ENCODE assay signal across 13 cellular contexts in the genomic region with DNA sequence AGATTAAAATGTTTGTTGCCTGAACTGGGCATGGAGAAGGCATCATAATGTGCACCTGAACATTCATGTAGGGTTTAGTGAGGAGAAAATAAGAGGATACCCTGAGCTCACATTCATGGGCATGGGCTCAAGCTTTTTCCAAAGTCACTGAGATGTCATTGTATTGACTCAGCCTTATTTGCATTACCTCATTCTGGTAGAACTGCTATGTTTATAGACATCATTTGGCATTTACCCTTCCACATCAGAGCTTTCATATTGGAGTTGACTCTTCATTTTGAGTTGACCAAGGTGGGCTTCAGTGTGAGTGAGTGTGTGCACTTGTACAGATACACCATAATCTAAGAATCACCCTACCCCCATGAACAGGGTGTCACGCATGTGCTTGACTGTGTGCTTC.
A peak's percentile ranks its signal among the peaks of the same experiment; 100 is the strongest.
DNase-seq lines count a peak whose midpoint lies in the region; ATAC-seq and TF ChIP-seq lines count a peak whose summit lies in the region.
"Had no signal": no experiment of that assay in that cellular context is flagged by ENCODE, and none has a peak within 500 bp of the region (broad histone marks: within the 10 kb centered on the region; RNA-seq: fewer than 3 reads in every experiment).

No MANE protein-coding gene starts in this region.

- H3K27me3 ChIP-seq in stomach: no peaks in the 10 kb centered on the region
- H3K27me3 ChIP-seq: heart left ventricle, suprapubic skin had no signal

- H3K27ac Mint-ChIP-seq in natural killer cell: no peak overlapping the region
- H3K27ac Mint-ChIP-seq: CD4-positive, CD25-positive, alpha-beta regulatory T cell; WTC11 had no signal

- TF ChIP-seq CTCF in fibroblast of mammary gland (conservative IDR thresholded peaks at IDR 0.05; ENCODE audit: control insufficient read depth, insufficient read depth, low read depth, low read length) (no peak), stomach (IDR thresholded peaks at IDR 0.05) (no peak), natural killer cell (IDR thresholded peaks at IDR 0.05) (no peak)

- peaks cover 11 to 83% (median 36%) of the 10 kb centered on the region in 4 donors for H3K4me1 ChIP-seq in stomach

- no peak overlapping the region for H3K4me3 Mint-ChIP-seq in natural killer cell
- H3K4me3 Mint-ChIP-seq: CD4-positive, CD25-positive, alpha-beta regulatory T cell; WTC11 had no signal

- peak overlapping the region in 3 of 5 donors; percentile 53 to 81 (median 53) for H3K27ac ChIP-seq in stomach
- H3K27ac ChIP-seq: suprapubic skin had no signal

- TF ChIP-seq EP300 in stomach (IDR thresholded peaks at IDR 0.05): no peak

- H3K36me3 ChIP-seq in stomach: no peaks in the 10 kb centered on the region
- H3K36me3 ChIP-seq: heart left ventricle, suprapubic skin had no signal

- H3K9me3 Mint-ChIP-seq in natural killer cell: no peaks in the 10 kb centered on the region
- H3K9me3 Mint-ChIP-seq: WTC11 had no signal

- DNase-seq in EH (ENCODE audit: low read depth): peak; percentile 50
- DNase-seq in NCI-H526 treated with DMSO at 0.1 percent for 48 hours (lab: John Stamatoyannopoulos, UW): peak; percentile 43
- DNase-seq in fibroblast of mammary gland (ENCODE audit: low read depth): peak; percentile 49
- no peak for DNase-seq in stomach
- no peak for DNase-seq in left colon
- no peak for DNase-seq in natural killer cell
- DNase-seq: caudate nucleus; CD4-positive, CD25-positive, alpha-beta regulatory T cell; heart left ventricle; NCI-H2227 treated with DMSO at 0.1 percent for 48 hours had no signal

- 95 to 100% (median 100%) methylated on average over 1 of the region's 1 CpG for WGBS in stomach, 5 donors

- peaks cover 13 to 46% of the 10 kb centered on the region in 2 donors for H3K27me3 Mint-ChIP-seq in natural killer cell (ENCODE audit: low read depth in 2 of 2)

- intact Hi-C loops in stomach (cut with DNase I; ENCODE audit: low total_unique reads) (no loop called here), left colon (cut with DNase I, micrococcal nuclease) (no loop called here), natural killer cell (cut with micrococcal nuclease) (no loop called here)

- no peak for TF ChIP-seq POLR2A in stomach (IDR thresholded peaks at IDR 0.05)

- H3K4me3 ChIP-seq in fibroblast of mammary gland (ENCODE audit: control insufficient read depth, low read depth, low read length) (no peak overlapping the region), stomach (no peak overlapping the region)
- H3K4me3 ChIP-seq: heart left ventricle, suprapubic skin had no signal

- no peak for ATAC-seq in GM21528 (IDR thresholded peaks at IDR 0.05; ENCODE audit: low FRiP score, unreplicated experiment)
- no peak for ATAC-seq in left colon
- no peak for ATAC-seq in natural killer cell
- ATAC-seq: WTC11 had no signal

- H3K36me3 Mint-ChIP-seq in natural killer cell: no peaks in the 10 kb centered on the region
- H3K36me3 Mint-ChIP-seq: CD4-positive, CD25-positive, alpha-beta regulatory T cell; WTC11 had no signal

- H3K4me1 Mint-ChIP-seq in natural killer cell: peaks cover 15% of the 10 kb centered on the region in 2 donors
- H3K4me1 Mint-ChIP-seq: CD4-positive, CD25-positive, alpha-beta regulatory T cell had no signal

- no peaks in the 10 kb centered on the region for H3K9me3 ChIP-seq in stomach
- H3K9me3 ChIP-seq: heart left ventricle, suprapubic skin had no signal

Comparison
In these comparisons a context has a peak if more than half of its experiments do, and no peak if none do; other contexts are left out.
1. DNase-seq: peak in EH (single experiment), NCI-H526 treated with DMSO at 0.1 percent for 48 hours (single experiment) and fibroblast of mammary gland (single experiment); none in stomach (single experiment), left colon (0 of 2) and natural killer cell (single experiment).